ENCODE assay signal across 8 cellular contexts in the genomic region with DNA sequence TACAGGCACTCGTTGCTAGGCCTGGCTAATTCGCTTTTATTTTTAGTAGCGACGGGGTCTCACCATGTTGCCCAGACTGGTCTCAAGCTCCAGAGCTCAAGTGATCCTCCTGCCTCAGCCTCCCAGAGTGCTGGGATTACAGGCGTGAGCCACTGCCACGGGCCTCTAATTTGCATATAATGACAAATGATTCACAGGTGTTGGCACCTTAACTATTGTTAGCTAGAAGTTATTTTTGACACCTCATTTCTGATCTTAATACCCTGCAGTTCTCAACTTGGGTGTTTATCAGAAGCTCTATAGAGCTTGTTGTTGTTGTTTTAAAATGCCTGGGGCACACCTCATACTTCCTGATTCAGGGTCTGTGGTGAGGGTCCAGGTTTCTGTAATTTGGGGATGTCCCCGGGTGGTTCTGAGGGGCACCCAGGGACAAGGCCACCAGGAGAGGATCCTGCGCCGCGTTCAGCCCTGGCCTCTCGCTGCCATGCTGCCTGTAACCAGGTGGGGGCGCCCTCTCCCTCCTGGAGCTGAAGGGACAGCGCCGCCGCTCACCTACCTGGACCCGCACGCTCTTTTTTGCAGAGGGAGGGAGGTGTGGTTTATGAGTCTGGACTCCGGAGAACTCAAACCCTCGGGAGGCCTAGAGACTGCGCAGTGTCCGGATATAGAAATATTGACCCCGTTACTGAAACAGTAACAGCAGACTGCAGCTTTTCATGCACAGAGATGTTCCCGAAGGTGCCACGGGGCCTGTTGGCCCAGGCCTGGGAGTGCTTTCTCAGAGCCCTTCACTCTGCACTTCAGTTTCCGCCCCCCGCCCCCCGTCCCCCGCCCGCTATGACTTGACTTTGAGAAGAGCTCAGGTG. TPM values are rescaled to one million over a fixed set of nuclear protein-coding genes. Genes with fewer than 3 reads are reported as not detected.
A peak's percentile ranks its signal among the peaks of the same experiment; 100 is the strongest.
DNase-seq lines count a peak whose midpoint lies in the region; ATAC-seq and TF ChIP-seq lines count a peak whose summit lies in the region.

No MANE protein-coding gene starts in this region.

- peak overlapping the region; percentile 56 for H3K4me2 ChIP-seq in OCI-LY1 (ENCODE audit: low read length)

- H3K36me3 Mint-ChIP-seq in CD14-positive monocyte (peaks cover 0 to 6% of the 10 kb centered on the region in 2 donors), natural killer cell (no peaks in the 10 kb centered on the region)
- no peaks in the 10 kb centered on the region for H3K36me3 Mint-ChIP-seq in activated T-cell treated with anti-CD3 and anti-CD28 coated beads, Interleukin-2, amount 50 U/mL, for 4 hours (ENCODE audit: insufficient read depth)

- no peaks in the 10 kb centered on the region; the same call in 1 of the 2 replicates for H3K36me3 ChIP-seq in OCI-LY1 (ENCODE audit: insufficient read depth, low read length)

- H3K27me3 Mint-ChIP-seq in CD14-positive monocyte (ENCODE audit: low read depth in 3 of 3), result peaks cover 6 to 16% (median 7%) of the 10 kb centered on the region in 3 donors
- peaks cover 4% of the 10 kb centered on the region for H3K27me3 Mint-ChIP-seq in activated T-cell treated with anti-CD3 and anti-CD28 coated beads, Interleukin-2, amount 50 U/mL, for 4 hours (ENCODE audit: low read depth)
- H3K27me3 Mint-ChIP-seq in natural killer cell (ENCODE audit: low read depth in 2 of 2), result peaks cover 0 to 3% of the 10 kb centered on the region in 2 donors

- no peak overlapping the region for H3K27ac Mint-ChIP-seq in CD14-positive monocyte
- peak overlapping the region in 1 of 2 donors; percentile 47 for H3K27ac Mint-ChIP-seq in natural killer cell

- peak overlapping the region; percentile 28 for H3K4me3 ChIP-seq in OCI-LY1 (ENCODE audit: low read depth, low read length, poor library complexity, severe bottlenecking)

- H3K9ac ChIP-seq in OCI-LY1 (ENCODE audit: low read length), result no peak overlapping the region

- intact Hi-C loops in CD14-positive monocyte (cut with micrococcal nuclease) (loop anchor here in 1 of 2 donors (2.0 kb wide), 1 partner anchor 132 kb away; a partner anchor contains a TSS), natural killer cell (cut with micrococcal nuclease) (loop anchor here (5.0 kb wide), 1 partner anchor 134 kb away; a partner anchor contains a TSS)

- peaks cover 16% of the 10 kb centered on the region for H3K4me1 ChIP-seq in OCI-LY1 (ENCODE audit: insufficient read depth, low read length, severe bottlenecking)

- H3K9me3 ChIP-seq in OCI-LY1 (ENCODE audit: low read length), result 0 out of 2 replicates have a peak, but pooled peaks cover 2% of the 10 kb centered on the region

- TF ChIP-seq CTCF in CD14-positive monocyte (IDR thresholded peaks at IDR 0.05) (peak; percentile 98), OCI-LY1 (IDR thresholded peaks at IDR 0.05; ENCODE audit: low read length) (peak; percentile 98), natural killer cell (IDR thresholded peaks at IDR 0.05) (peak; percentile 98)

- peak; percentile 71 for DNase-seq in CD14-positive monocyte (ENCODE audit: low spot score)
- DNase-seq in HK-2 (ENCODE audit: unreplicated experiment), result peak; percentile 90
- peak; percentile 77 for DNase-seq in activated T-cell treated with anti-CD3 and anti-CD28 coated beads, Interleukin-2, amount 50 U/mL, for 4 hours
- DNase-seq in fibroblast of gingiva (ENCODE audit: low read depth), result peak; percentile 41
- peak; percentile 85 for DNase-seq in natural killer cell
- DNase-seq in stimulated activated naive CD4-positive, alpha-beta T cell (lab: John Stamatoyannopoulos, UW), result peak; percentile 28 to 84 (median 58)

- H2AFZ ChIP-seq in OCI-LY1 (ENCODE audit: low read length), result no peak overlapping the region

- H4K20me1 ChIP-seq in OCI-LY1 (ENCODE audit: insufficient read depth, low read length), result no peaks in the 10 kb centered on the region

- H3K9me3 Mint-ChIP-seq in CD14-positive monocyte (peaks cover 3 to 12% (median 10%) of the 10 kb centered on the region in 7 donors), natural killer cell (peaks cover 0 to 3% of the 10 kb centered on the region in 2 donors)
- H3K9me3 Mint-ChIP-seq in activated T-cell treated with anti-CD3 and anti-CD28 coated beads, Interleukin-2, amount 50 U/mL, for 4 hours, result no peaks in the 10 kb centered on the region

- peak overlapping the region; percentile 65 to 84 for H3K4me3 Mint-ChIP-seq in CD14-positive monocyte
- H3K4me3 Mint-ChIP-seq in activated T-cell treated with anti-CD3 and anti-CD28 coated beads, Interleukin-2, amount 50 U/mL, for 4 hours, result peak overlapping the region; percentile 56
- H3K4me3 Mint-ChIP-seq in natural killer cell, result peak overlapping the region; percentile 25

- ATAC-seq in GM19452 (IDR thresholded peaks at IDR 0.05; ENCODE audit: unreplicated experiment) (peak; percentile 45), natural killer cell (peak; percentile 89 to 93 (median 92))
- ATAC-seq in activated T-cell treated with anti-CD3 and anti-CD28 coated beads, Interleukin-2, amount 50 U/mL, for 4 hours, result peak; percentile 92 to 97

- no peaks in the 10 kb centered on the region for H3K9me2 ChIP-seq in OCI-LY1 (ENCODE audit: low read depth, low read length)

- peaks cover 12% of the 10 kb centered on the region for H3K27me3 ChIP-seq in OCI-LY1 (ENCODE audit: insufficient read depth, low read length)

- H3K79me2 ChIP-seq in OCI-LY1 (ENCODE audit: insufficient read depth, low read length), result no peaks in the 10 kb centered on the region

- H3K4me1 Mint-ChIP-seq in CD14-positive monocyte, result peaks cover 16% of the 10 kb centered on the region
- peaks cover 29% of the 10 kb centered on the region for H3K4me1 Mint-ChIP-seq in activated T-cell treated with anti-CD3 and anti-CD28 coated beads, Interleukin-2, amount 50 U/mL, for 4 hours (ENCODE audit: low read depth)
- H3K4me1 Mint-ChIP-seq in natural killer cell, result peaks cover 39 to 45% of the 10 kb centered on the region in 2 donors

- no peaks in the 10 kb centered on the region for H3F3A ChIP-seq in OCI-LY1 (ENCODE audit: insufficient read depth, low read length)

- no peak overlapping the region for H3K27ac ChIP-seq in OCI-LY1 (ENCODE audit: low read depth, low read length, poor library complexity, severe bottlenecking)

RNA-seq across cellular contexts. Expression of a gene that starts 23.0 kb away (rescaled TPM):
- polyA plus RNA-seq in CD14-positive monocyte, result not detected
- 1 to 10 TPM; 1.2 to 2.0 (median 2.0) TPM for total RNA-seq in activated T-cell treated with anti-CD3 and anti-CD28 coated beads, Interleukin-2, amount 50 U/mL, for 4 hours
- total RNA-seq in natural killer cell, result 1 to 10 TPM in 1 of 3 donors, under 1 TPM in 2; 0.78 to 1.0 (median 0.99) TPM
